Comparison of ENCODE assay signal across 8 cellular contexts in the genomic region with DNA sequence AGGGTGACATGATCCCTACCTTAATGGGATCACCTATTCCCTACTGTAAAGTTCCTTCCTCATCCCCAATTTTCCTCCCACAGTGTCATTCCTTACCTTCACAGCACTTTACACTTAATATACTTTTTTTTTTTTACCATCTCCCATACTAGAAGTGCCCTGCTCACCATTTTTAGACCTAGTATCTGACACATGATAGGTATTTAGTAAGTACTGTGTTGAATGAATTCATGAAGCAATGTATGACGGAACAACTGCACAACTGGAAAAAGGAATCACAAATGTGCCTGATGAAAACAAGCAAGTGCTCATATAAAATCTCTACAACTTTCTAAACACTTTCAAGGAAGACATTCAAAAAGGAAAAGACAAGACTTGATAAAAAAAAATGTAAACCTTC.
"Had no signal": no experiment of that assay in that cellular context is flagged by ENCODE, and none has a peak within 500 bp of the region (broad histone marks: within the 10 kb centered on the region; RNA-seq: fewer than 3 reads in every experiment).

No MANE protein-coding gene starts in this region.

- DNase-seq: GDM1, GF-D8 had no signal

- FAIRE-seq: G401.6, GM12878, GM12891, GM12892, GM18507, GM19239 had no signal

- H3K4me3 ChIP-seq: GM12878 had no signal

- ATAC-seq: GM12878 had no signal
